In genomic region chr4:59126159-59126558, GRCh38 we compare ENCODE assay signal across 28 cellular contexts.
"Had no signal": no experiment of that assay in that cellular context is flagged by ENCODE, and none has a peak within 500 bp of the region (broad histone marks: within the 10 kb centered on the region; RNA-seq: fewer than 3 reads in every experiment).

No MANE protein-coding gene starts in this region.

- H3K9me3 ChIP-seq: esophagus squamous epithelium, gastrocnemius medialis, left lung, lower lobe of right lung had no signal

- ATAC-seq: effector memory CD8-positive, alpha-beta T cell; esophagus mucosa; gastrocnemius medialis; heart right ventricle; left cardiac atrium; left lung; left ventricle myocardium superior; lower lobe of right lung; naive thymus-derived CD4-positive, alpha-beta T cell had no signal

- DNase-seq: dermis blood vessel endothelial cell; dorsolateral prefrontal cortex; effector CD4-positive, alpha-beta T cell; effector memory CD8-positive, alpha-beta T cell; endodermal cell; erythroblast; esophagus squamous epithelium; foreskin fibroblast; foreskin melanocyte; gastrocnemius medialis; glutamatergic neuron; head of caudate nucleus; heart right ventricle; hippocampal formation; left cardiac atrium; left lung; left ventricle myocardium superior; lower lobe of right lung; mesenchymal stem cell; midbrain; naive thymus-derived CD4-positive, alpha-beta T cell had no signal

- H3K4me1 ChIP-seq: esophagus squamous epithelium, gastrocnemius medialis, heart right ventricle, left lung, lower lobe of right lung had no signal

- H3K27ac ChIP-seq: coronary artery, dorsolateral prefrontal cortex, epithelial cell of prostate, esophagus squamous epithelium, gastrocnemius medialis, heart right ventricle, left lung, lower lobe of right lung had no signal

- H3K4me3 ChIP-seq: coronary artery, dorsolateral prefrontal cortex, esophagus squamous epithelium, gastrocnemius medialis, heart right ventricle, left lung, lower lobe of right lung had no signal

- H3K36me3 ChIP-seq: esophagus squamous epithelium, gastrocnemius medialis, heart right ventricle, left lung, lower lobe of right lung had no signal

- FAIRE-seq: colon, endometrium, islet of Langerhans, keratinocyte had no signal

- H3K27me3 ChIP-seq: dorsolateral prefrontal cortex, esophagus squamous epithelium, gastrocnemius medialis, heart right ventricle, left lung had no signal
